In genomic region chr16:85615852-85616607, GRCh38 we compare ENCODE assay signal across 1 cellular context.
TF ChIP-seq lines count a peak whose summit lies in the region.

No MANE protein-coding gene starts in this region.

TF ChIP-seq in HepG2, 621 proteins besides CTCF, POLR2A, EP300 and RAD21 (continued from another document and continues in another):
- TF ChIP-seq, protein P1, sequence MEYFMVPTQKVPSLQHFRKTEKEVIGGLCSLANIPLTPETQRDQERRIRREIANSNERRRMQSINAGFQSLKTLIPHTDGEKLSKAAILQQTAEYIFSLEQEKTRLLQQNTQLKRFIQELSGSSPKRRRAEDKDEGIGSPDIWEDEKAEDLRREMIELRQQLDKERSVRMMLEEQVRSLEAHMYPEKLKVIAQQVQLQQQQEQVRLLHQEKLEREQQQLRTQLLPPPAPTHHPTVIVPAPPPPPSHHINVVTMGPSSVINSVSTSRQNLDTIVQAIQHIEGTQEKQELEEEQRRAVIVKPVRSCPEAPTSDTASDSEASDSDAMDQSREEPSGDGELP (IDR thresholded peaks at IDR 0.05; ENCODE audit: borderline replicate concordance, low read depth): 0 out of 2 replicates have a peak, but pooled peaks have one; percentile 34
- no peak for TF ChIP-seq ZNF773 (CRISPR knock-in tag; IDR thresholded peaks at IDR 0.05; ENCODE audit: borderline replicate concordance)
- 0 out of 2 replicates have a peak, but pooled peaks have one; percentile 2 for TF ChIP-seq ZNF333 (CRISPR knock-in tag; IDR thresholded peaks at IDR 0.05; ENCODE audit: borderline replicate concordance)
- TF ChIP-seq MNT (IDR thresholded peaks at IDR 0.05): no peak
- no peak for TF ChIP-seq HINFP (CRISPR knock-in tag; IDR thresholded peaks at IDR 0.05; ENCODE audit: low read depth)
- TF ChIP-seq ZBTB7B (CRISPR knock-in tag; IDR thresholded peaks at IDR 0.05): no peak
- TF ChIP-seq ZNF629 (CRISPR knock-in tag; conservative IDR thresholded peaks at IDR 0.05): no peak
- TF ChIP-seq TRIM22 (IDR thresholded peaks at IDR 0.05): no peak
- TF ChIP-seq NFKBIZ (CRISPR knock-in tag; IDR thresholded peaks at IDR 0.05): no peak
- no peak for TF ChIP-seq ZFP82 (CRISPR knock-in tag; IDR thresholded peaks at IDR 0.05; ENCODE audit: borderline replicate concordance)
- no peak for TF ChIP-seq ZNF660 (CRISPR knock-in tag; IDR thresholded peaks at IDR 0.05; ENCODE audit: borderline replicate concordance, low read depth)
- TF ChIP-seq MAFG (CRISPR knock-in tag; IDR thresholded peaks at IDR 0.05): no peak
- no peak for TF ChIP-seq ATAD3A (CRISPR knock-in tag; IDR thresholded peaks at IDR 0.05)
- TF ChIP-seq ZKSCAN5 (CRISPR knock-in tag; IDR thresholded peaks at IDR 0.05): no peak
- TF ChIP-seq SRSF4 (IDR thresholded peaks at IDR 0.05; ENCODE audit: low read depth, low read length, poor library complexity, severe bottlenecking): no peak
- TF ChIP-seq, protein P2, sequence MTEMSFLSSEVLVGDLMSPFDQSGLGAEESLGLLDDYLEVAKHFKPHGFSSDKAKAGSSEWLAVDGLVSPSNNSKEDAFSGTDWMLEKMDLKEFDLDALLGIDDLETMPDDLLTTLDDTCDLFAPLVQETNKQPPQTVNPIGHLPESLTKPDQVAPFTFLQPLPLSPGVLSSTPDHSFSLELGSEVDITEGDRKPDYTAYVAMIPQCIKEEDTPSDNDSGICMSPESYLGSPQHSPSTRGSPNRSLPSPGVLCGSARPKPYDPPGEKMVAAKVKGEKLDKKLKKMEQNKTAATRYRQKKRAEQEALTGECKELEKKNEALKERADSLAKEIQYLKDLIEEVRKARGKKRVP (CRISPR knock-in tag; IDR thresholded peaks at IDR 0.05): no peak
- TF ChIP-seq SP2 (CRISPR knock-in tag; IDR thresholded peaks at IDR 0.05): no peak
- TF ChIP-seq ZNF761 (CRISPR knock-in tag; conservative IDR thresholded peaks at IDR 0.05): no peak
- no peak for TF ChIP-seq SUZ12 (IDR thresholded peaks at IDR 0.05; ENCODE audit: low read depth, low read length)
- TF ChIP-seq FOXO1 (CRISPR knock-in tag; IDR thresholded peaks at IDR 0.05): 0 out of 2 replicates have a peak, but pooled peaks have one; percentile 9
- no peak for TF ChIP-seq AHDC1 (CRISPR knock-in tag; IDR thresholded peaks at IDR 0.05; ENCODE audit: borderline replicate concordance)
- TF ChIP-seq, protein P3, sequence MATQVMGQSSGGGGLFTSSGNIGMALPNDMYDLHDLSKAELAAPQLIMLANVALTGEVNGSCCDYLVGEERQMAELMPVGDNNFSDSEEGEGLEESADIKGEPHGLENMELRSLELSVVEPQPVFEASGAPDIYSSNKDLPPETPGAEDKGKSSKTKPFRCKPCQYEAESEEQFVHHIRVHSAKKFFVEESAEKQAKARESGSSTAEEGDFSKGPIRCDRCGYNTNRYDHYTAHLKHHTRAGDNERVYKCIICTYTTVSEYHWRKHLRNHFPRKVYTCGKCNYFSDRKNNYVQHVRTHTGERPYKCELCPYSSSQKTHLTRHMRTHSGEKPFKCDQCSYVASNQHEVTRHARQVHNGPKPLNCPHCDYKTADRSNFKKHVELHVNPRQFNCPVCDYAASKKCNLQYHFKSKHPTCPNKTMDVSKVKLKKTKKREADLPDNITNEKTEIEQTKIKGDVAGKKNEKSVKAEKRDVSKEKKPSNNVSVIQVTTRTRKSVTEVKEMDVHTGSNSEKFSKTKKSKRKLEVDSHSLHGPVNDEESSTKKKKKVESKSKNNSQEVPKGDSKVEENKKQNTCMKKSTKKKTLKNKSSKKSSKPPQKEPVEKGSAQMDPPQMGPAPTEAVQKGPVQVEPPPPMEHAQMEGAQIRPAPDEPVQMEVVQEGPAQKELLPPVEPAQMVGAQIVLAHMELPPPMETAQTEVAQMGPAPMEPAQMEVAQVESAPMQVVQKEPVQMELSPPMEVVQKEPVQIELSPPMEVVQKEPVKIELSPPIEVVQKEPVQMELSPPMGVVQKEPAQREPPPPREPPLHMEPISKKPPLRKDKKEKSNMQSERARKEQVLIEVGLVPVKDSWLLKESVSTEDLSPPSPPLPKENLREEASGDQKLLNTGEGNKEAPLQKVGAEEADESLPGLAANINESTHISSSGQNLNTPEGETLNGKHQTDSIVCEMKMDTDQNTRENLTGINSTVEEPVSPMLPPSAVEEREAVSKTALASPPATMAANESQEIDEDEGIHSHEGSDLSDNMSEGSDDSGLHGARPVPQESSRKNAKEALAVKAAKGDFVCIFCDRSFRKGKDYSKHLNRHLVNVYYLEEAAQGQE (IDR thresholded peaks at IDR 0.05; ENCODE audit: borderline replicate concordance in 1 of 2, low read depth in 1 of 2, low read length in 2 of 2): no peak
- TF ChIP-seq ZNF737 (CRISPR knock-in tag; IDR thresholded peaks at IDR 0.05; ENCODE audit: borderline replicate concordance): no peak
- TF ChIP-seq PHF8 (CRISPR knock-in tag; IDR thresholded peaks at IDR 0.05): no peak
- TF ChIP-seq IRX3 (CRISPR knock-in tag; IDR thresholded peaks at IDR 0.05; ENCODE audit: borderline replicate concordance, low read depth): no peak
- TF ChIP-seq ZNF776 (CRISPR knock-in tag; IDR thresholded peaks at IDR 0.05): no peak
- no peak for TF ChIP-seq IRF1 (CRISPR knock-in tag; IDR thresholded peaks at IDR 0.05; ENCODE audit: low read depth)
- TF ChIP-seq, protein P4, sequence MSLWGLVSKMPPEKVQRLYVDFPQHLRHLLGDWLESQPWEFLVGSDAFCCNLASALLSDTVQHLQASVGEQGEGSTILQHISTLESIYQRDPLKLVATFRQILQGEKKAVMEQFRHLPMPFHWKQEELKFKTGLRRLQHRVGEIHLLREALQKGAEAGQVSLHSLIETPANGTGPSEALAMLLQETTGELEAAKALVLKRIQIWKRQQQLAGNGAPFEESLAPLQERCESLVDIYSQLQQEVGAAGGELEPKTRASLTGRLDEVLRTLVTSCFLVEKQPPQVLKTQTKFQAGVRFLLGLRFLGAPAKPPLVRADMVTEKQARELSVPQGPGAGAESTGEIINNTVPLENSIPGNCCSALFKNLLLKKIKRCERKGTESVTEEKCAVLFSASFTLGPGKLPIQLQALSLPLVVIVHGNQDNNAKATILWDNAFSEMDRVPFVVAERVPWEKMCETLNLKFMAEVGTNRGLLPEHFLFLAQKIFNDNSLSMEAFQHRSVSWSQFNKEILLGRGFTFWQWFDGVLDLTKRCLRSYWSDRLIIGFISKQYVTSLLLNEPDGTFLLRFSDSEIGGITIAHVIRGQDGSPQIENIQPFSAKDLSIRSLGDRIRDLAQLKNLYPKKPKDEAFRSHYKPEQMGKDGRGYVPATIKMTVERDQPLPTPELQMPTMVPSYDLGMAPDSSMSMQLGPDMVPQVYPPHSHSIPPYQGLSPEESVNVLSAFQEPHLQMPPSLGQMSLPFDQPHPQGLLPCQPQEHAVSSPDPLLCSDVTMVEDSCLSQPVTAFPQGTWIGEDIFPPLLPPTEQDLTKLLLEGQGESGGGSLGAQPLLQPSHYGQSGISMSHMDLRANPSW (CRISPR knock-in tag; IDR thresholded peaks at IDR 0.05; ENCODE audit: borderline replicate concordance): no peak; the same call in 1 of the 2 replicates
- TF ChIP-seq FOXK1 (CRISPR knock-in tag; IDR thresholded peaks at IDR 0.05; ENCODE audit: borderline replicate concordance, low read depth): no peak
- TF ChIP-seq YEATS4 (CRISPR knock-in tag; IDR thresholded peaks at IDR 0.05; ENCODE audit: borderline replicate concordance): no peak
- no peak for TF ChIP-seq ZNF160 (CRISPR knock-in tag; IDR thresholded peaks at IDR 0.05)
- TF ChIP-seq HOXD1 (CRISPR knock-in tag; IDR thresholded peaks at IDR 0.05): no peak
- TF ChIP-seq ZFX (CRISPR knock-in tag; IDR thresholded peaks at IDR 0.05; ENCODE audit: low read depth): no peak
- TF ChIP-seq SP4 (CRISPR knock-in tag; IDR thresholded peaks at IDR 0.05): no peak
- TF ChIP-seq ZNF839 (CRISPR knock-in tag; IDR thresholded peaks at IDR 0.05; ENCODE audit: borderline replicate concordance): no peak
- TF ChIP-seq, protein P5, sequence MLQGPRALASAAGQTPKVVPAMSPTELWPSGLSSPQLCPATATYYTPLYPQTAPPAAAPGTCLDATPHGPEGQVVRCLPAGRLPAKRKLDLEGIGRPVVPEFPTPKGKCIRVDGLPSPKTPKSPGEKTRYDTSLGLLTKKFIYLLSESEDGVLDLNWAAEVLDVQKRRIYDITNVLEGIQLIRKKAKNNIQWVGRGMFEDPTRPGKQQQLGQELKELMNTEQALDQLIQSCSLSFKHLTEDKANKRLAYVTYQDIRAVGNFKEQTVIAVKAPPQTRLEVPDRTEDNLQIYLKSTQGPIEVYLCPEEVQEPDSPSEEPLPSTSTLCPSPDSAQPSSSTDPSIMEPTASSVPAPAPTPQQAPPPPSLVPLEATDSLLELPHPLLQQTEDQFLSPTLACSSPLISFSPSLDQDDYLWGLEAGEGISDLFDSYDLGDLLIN (CRISPR knock-in tag; IDR thresholded peaks at IDR 0.05; ENCODE audit: borderline replicate concordance): no peak
- no peak for TF ChIP-seq ZNF83 (CRISPR knock-in tag; IDR thresholded peaks at IDR 0.05; ENCODE audit: borderline replicate concordance)
- 0 out of 2 replicates have a peak, but pooled peaks have one; percentile 34 for TF ChIP-seq CHD4 (IDR thresholded peaks at IDR 0.05; ENCODE audit: borderline replicate concordance, low read length)
- peak; percentile 82 for TF ChIP-seq XRCC5 (optimal IDR thresholded peaks at IDR 0.05; ENCODE audit: low read length)
- TF ChIP-seq, protein P6, sequence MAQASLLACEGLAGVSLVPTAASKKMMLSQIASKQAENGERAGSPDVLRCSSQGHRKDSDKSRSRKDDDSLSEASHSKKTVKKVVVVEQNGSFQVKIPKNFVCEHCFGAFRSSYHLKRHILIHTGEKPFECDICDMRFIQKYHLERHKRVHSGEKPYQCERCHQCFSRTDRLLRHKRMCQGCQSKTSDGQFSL (CRISPR knock-in tag; IDR thresholded peaks at IDR 0.05): 0 out of 2 replicates have a peak, but pooled peaks have one; percentile 47
